Comparison of ENCODE assay signal across 8 cellular contexts in the genomic region with DNA sequence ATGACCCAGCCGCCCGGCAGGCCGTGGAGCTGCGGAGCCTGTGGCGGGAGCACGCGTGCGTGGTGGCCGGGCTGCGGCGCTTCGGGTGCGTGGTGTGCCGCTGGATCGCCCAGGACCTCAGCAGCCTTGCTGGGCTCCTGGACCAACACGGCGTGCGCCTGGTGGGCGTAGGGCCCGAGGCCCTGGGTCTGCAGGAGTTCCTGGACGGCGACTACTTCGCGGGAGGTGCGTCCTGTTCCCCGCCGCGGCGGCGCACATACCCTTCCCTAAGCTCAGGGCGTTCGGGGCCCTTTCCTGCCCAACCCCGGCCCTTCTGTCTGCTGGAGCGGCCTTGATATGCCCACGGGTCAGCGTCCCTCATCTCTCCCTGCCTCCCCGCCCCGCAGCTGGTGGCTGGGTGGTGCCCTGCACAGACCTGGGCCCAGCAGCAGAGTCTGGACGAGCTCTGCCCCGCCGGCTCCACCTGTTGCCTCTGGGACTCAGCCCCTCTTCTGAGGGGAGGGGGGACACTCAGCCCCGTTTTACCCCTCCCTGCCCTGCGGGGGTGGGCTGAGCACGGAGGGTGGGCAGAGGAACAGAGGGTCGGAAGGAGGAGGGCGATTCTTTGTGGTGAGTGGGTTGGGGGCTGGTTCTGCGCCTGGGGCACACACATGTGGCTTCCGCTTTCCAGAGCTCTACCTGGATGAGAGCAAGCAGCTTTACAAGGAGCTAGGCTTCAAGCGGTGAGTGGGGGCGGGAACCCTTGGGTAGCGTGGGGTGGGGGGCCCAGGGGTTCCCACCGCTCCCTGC. TPM values are rescaled to one million over a fixed set of nuclear protein-coding genes. Genes with fewer than 3 reads are reported as not detected.
A peak's percentile ranks its signal among the peaks of the same experiment; 100 is the strongest.
DNase-seq lines count a peak whose midpoint lies in the region; ATAC-seq and TF ChIP-seq lines count a peak whose summit lies in the region.

No MANE protein-coding gene starts in this region.

- ATAC-seq in HG02938 (IDR thresholded peaks at IDR 0.05; ENCODE audit: unreplicated experiment): peak; percentile 4

- DNase-seq in Caki2 (ENCODE audit: low read depth) (peak; percentile 22), fibroblast of lung (ENCODE audit: low read depth in 2 of 2) (peak; percentile 24 to 26), progenitor cell of endocrine pancreas (ENCODE audit: low spot score, unreplicated experiment) (no peak), NOMO-1 treated with dmso at 0.1 percent for 144 hours (lab: John Stamatoyannopoulos, UW; ENCODE audit: unreplicated experiment) (no peak), NCI-H1436 (lab: John Stamatoyannopoulos, UW) (no peak)
- peak; percentile 44 for DNase-seq in activated CD4-positive, alpha-beta memory T cell treated with anti-CD3 and anti-CD28 coated beads for 36 hours
- no peak for DNase-seq in central memory CD4-positive, alpha-beta T cell

- CTCF ChIA-PET in activated CD4-positive, alpha-beta memory T cell treated with anti-CD3 and anti-CD28 coated beads for 36 hours (lab: Charles Lee): interaction anchor here (0.6 to 3.9 kb wide), 5 partner anchors 26 to 174 kb away, joined by 3 to 16 read pairs (median 3); no protein-coding TSS in a partner anchor

- no peaks in the 10 kb centered on the region for H3K27me3 Mint-ChIP-seq in activated CD4-positive, alpha-beta memory T cell treated with anti-CD3 and anti-CD28 coated beads for 36 hours
- H3K27me3 Mint-ChIP-seq in progenitor cell of endocrine pancreas: no peaks in the 10 kb centered on the region

- peaks cover 5% of the 10 kb centered on the region for H3K4me1 ChIP-seq in fibroblast of lung (ENCODE audit: control insufficient read depth, extremely low read depth, insufficient read depth, low read length)

- peaks cover 32% of the 10 kb centered on the region for H3K4me1 Mint-ChIP-seq in activated CD4-positive, alpha-beta memory T cell treated with anti-CD3 and anti-CD28 coated beads for 36 hours (ENCODE audit: low read depth)
- peaks cover 19% of the 10 kb centered on the region for H3K4me1 Mint-ChIP-seq in progenitor cell of endocrine pancreas (ENCODE audit: low read depth)

- no peaks in the 10 kb centered on the region for H3K27me3 ChIP-seq in fibroblast of lung (ENCODE audit: control insufficient read depth, insufficient read depth, low read length)

- POLR2A ChIA-PET in activated CD4-positive, alpha-beta memory T cell treated with anti-CD3 and anti-CD28 coated beads for 36 hours (lab: Charles Lee): interaction anchor here (1.0 to 5.1 kb wide), 6 partner anchors 10 to 175 kb away, joined by 3 to 65 read pairs (median 9); a partner anchor contains a TSS

- peak overlapping the region; percentile 32 for H3K9ac ChIP-seq in fibroblast of lung (ENCODE audit: insufficient read depth, low read length)

- H2AFZ ChIP-seq in fibroblast of lung (ENCODE audit: low read length): peak overlapping the region; percentile 84

- no peaks in the 10 kb centered on the region for H3K36me3 Mint-ChIP-seq in activated CD4-positive, alpha-beta memory T cell treated with anti-CD3 and anti-CD28 coated beads for 36 hours
- peaks cover 5% of the 10 kb centered on the region for H3K36me3 Mint-ChIP-seq in progenitor cell of endocrine pancreas (ENCODE audit: insufficient read depth)

- peak overlapping the region; percentile 83 for H3K4me3 Mint-ChIP-seq in activated CD4-positive, alpha-beta memory T cell treated with anti-CD3 and anti-CD28 coated beads for 36 hours
- H3K4me3 Mint-ChIP-seq in progenitor cell of endocrine pancreas (ENCODE audit: low read depth): peak overlapping the region; percentile 69

- peak overlapping the region; percentile 95 for H3K4me2 ChIP-seq in fibroblast of lung (ENCODE audit: extremely low read depth, insufficient read depth, low read length)

- no peaks in the 10 kb centered on the region for H3K9me3 ChIP-seq in fibroblast of lung (ENCODE audit: control insufficient read depth, insufficient read depth, low read depth, low read length)

- intact Hi-C loops in activated CD4-positive, alpha-beta memory T cell treated with anti-CD3 and anti-CD28 coated beads for 36 hours (cut with micrococcal nuclease): loop anchor here (2.0 kb wide), 1 partner anchor 56 kb away; no protein-coding TSS in a partner anchor

- H3K27ac ChIP-seq in fibroblast of lung (ENCODE audit: insufficient read depth, low read length): peak overlapping the region; percentile 23

- H3K27ac Mint-ChIP-seq in activated CD4-positive, alpha-beta memory T cell treated with anti-CD3 and anti-CD28 coated beads for 36 hours: no peak overlapping the region
- no peak overlapping the region for H3K27ac Mint-ChIP-seq in progenitor cell of endocrine pancreas

- no peaks in the 10 kb centered on the region for H3K79me2 ChIP-seq in fibroblast of lung (ENCODE audit: control insufficient read depth, insufficient read depth, low read length)

- H3K9me3 Mint-ChIP-seq in activated CD4-positive, alpha-beta memory T cell treated with anti-CD3 and anti-CD28 coated beads for 36 hours: no peaks in the 10 kb centered on the region
- no peaks in the 10 kb centered on the region for H3K9me3 Mint-ChIP-seq in progenitor cell of endocrine pancreas (ENCODE audit: low read depth)

- peak overlapping the region; percentile 63 to 69 (median 65) for H3K4me3 ChIP-seq in fibroblast of lung (replicated peaks in 1 of 4; ENCODE audit: control extremely low read depth in 1 of 4, insufficient read depth in 1 of 4, low read depth in 3 of 4, low read length in 4 of 4)

- TF ChIP-seq CTCF in fibroblast of lung (conservative IDR thresholded peaks at IDR 0.05 in 1 of 2, IDR thresholded peaks at IDR 0.05 in 1 of 2; ENCODE audit: low read depth in 1 of 2, low read length in 2 of 2) (no peak), progenitor cell of endocrine pancreas (IDR thresholded peaks at IDR 0.05; ENCODE audit: unreplicated experiment) (no peak)

- H4K20me1 ChIP-seq in fibroblast of lung (ENCODE audit: control insufficient read depth, extremely low read depth, insufficient read depth, low read length): no peaks in the 10 kb centered on the region

- no peaks in the 10 kb centered on the region for H3K36me3 ChIP-seq in fibroblast of lung (ENCODE audit: control insufficient read depth, insufficient read depth, low read length)

- in situ Hi-C loops in Caki2 (cut with HindIII; ENCODE audit: low pct_unique_long_range_greater_than_20kb, low sequenced_read_pairs): no loop called here

RNA-seq across cellular contexts. Expression of a gene that starts 0.7 kb away (rescaled TPM):
- total RNA-seq in Caki2 (2014; rRNA removed; shearing (Covaris generic); ENCODE audit: low replicate concordance): 17.0 and 31.0 TPM in 2 replicates
- 10 to 100 TPM; 28.2 to 34.6 TPM for total RNA-seq in activated CD4-positive, alpha-beta memory T cell treated with anti-CD3 and anti-CD28 coated beads for 36 hours
- total RNA-seq in fibroblast of lung (8.0 and 11.7 TPM in 2 replicates), progenitor cell of endocrine pancreas (32.0 and 36.4 TPM in 2 replicates)
- 13.8 and 19.2 TPM in 2 replicates for polyA plus RNA-seq in fibroblast of lung
- polyA plus RNA-seq in fibroblast of lung (2012): 21.5 and 31.0 TPM in 2 replicates
- 15.9 and 23.2 TPM in 2 replicates for polyA minus RNA-seq in fibroblast of lung (ENCODE audit: low replicate concordance)

RNA-seq across cellular contexts. Expression of a gene that starts 31.1 kb away (rescaled TPM):
- not detected in 2 replicates for total RNA-seq in Caki2 (2014; rRNA removed; shearing (Covaris generic); ENCODE audit: low replicate concordance)
- total RNA-seq in activated CD4-positive, alpha-beta memory T cell treated with anti-CD3 and anti-CD28 coated beads for 36 hours: 100 to 1,000 TPM; 145 to 152 TPM
- total RNA-seq in fibroblast of lung (76.3 and 85.0 TPM in 2 replicates), progenitor cell of endocrine pancreas (0.41 and 0.75 TPM in 2 replicates)
- polyA plus RNA-seq in fibroblast of lung: 9.9 and 15.2 TPM in 2 replicates
- polyA plus RNA-seq in fibroblast of lung (2012): 15.5 and 21.0 TPM in 2 replicates
- 12.9 and 16.3 TPM in 2 replicates for polyA minus RNA-seq in fibroblast of lung (ENCODE audit: low replicate concordance)

RNA-seq across cellular contexts. Expression of a gene that starts 45.6 kb away (rescaled TPM):
- 1.5 TPM in 1 of 2 replicates, not detected in the other for total RNA-seq in Caki2 (2014; rRNA removed; shearing (Covaris generic); ENCODE audit: low replicate concordance)
- 1 to 10 TPM in 1 of 2 experiments, under 1 TPM in 1; 1.00 to 1.2 TPM for total RNA-seq in activated CD4-positive, alpha-beta memory T cell treated with anti-CD3 and anti-CD28 coated beads for 36 hours
- total RNA-seq in fibroblast of lung: 0.33 TPM in 1 of 2 replicates, not detected in the other
- 0.02 and 0.60 TPM in 2 replicates for polyA plus RNA-seq in fibroblast of lung
- polyA plus RNA-seq in fibroblast of lung (2012): 0.05 and 0.34 TPM in 2 replicates
- polyA minus RNA-seq in fibroblast of lung (ENCODE audit: low replicate concordance): not detected in 2 replicates
- 0.64 and 0.93 TPM in 2 replicates for total RNA-seq in progenitor cell of endocrine pancreas

RNA-seq across cellular contexts. Expression of a gene that starts 57.2 kb away (rescaled TPM):
- not detected in 2 replicates for total RNA-seq in Caki2 (2014; rRNA removed; shearing (Covaris generic); ENCODE audit: low replicate concordance)
- total RNA-seq in activated CD4-positive, alpha-beta memory T cell treated with anti-CD3 and anti-CD28 coated beads for 36 hours: under 1 TPM in 1 of 2 experiments, not detected in 1; 0.17 TPM
- total RNA-seq in fibroblast of lung: not detected in 2 replicates
- not detected in 2 replicates for polyA plus RNA-seq in fibroblast of lung
- not detected in 2 replicates for polyA plus RNA-seq in fibroblast of lung (2012)
- polyA minus RNA-seq in fibroblast of lung (ENCODE audit: low replicate concordance): not detected in 2 replicates
- total RNA-seq in progenitor cell of endocrine pancreas: 0.36 TPM in 1 of 2 replicates, not detected in the other

Comparison
In these comparisons a context has a peak if more than half of its experiments do, and no peak if none do; other contexts are left out.
1. DNase-seq: peak in Caki2 (single experiment), activated CD4-positive, alpha-beta memory T cell treated with anti-CD3 and anti-CD28 coated beads for 36 hours (single experiment) and fibroblast of lung (2 of 2); none in progenitor cell of endocrine pancreas (single experiment), NOMO-1 treated with dmso at 0.1 percent for 144 hours (single experiment), central memory CD4-positive, alpha-beta T cell (single experiment) and NCI-H1436 (single experiment).
2. RNA of a gene that starts 31.1 kb away (total RNA-seq): 145 to 152 TPM in activated CD4-positive, alpha-beta memory T cell treated with anti-CD3 and anti-CD28 coated beads for 36 hours and 76.3 to 85.0 TPM in fibroblast of lung; 0.41 to 0.75 TPM in progenitor cell of endocrine pancreas and not detected in Caki2; every median in the first group is over 10 times any median in the second.